ENCODE assay signal across 9 cellular contexts in genomic region chr12:56271031-56271430, GRCh38. TPM values are rescaled to one million over a fixed set of nuclear protein-coding genes. Genes with fewer than 3 reads are reported as not detected.
DNase-seq lines count a peak whose midpoint lies in the region; ATAC-seq and TF ChIP-seq lines count a peak whose summit lies in the region.
"Had no signal": no experiment of that assay in that cellular context is flagged by ENCODE, and none has a peak within 500 bp of the region (broad histone marks: within the 10 kb centered on the region; RNA-seq: fewer than 3 reads in every experiment).

No MANE protein-coding gene starts in this region.

- intact Hi-C loops in right lobe of liver (cut with DNase I): no loop called here

- WGBS in right lobe of liver (ENCODE audit: insufficient coverage, low coverage, low lambda C conversion rate, missing lambda C conversion rate): 0% methylated on average over 1 of the region's 1 CpG

- no peaks in the 10 kb centered on the region for H3K27me3 ChIP-seq in right lobe of liver

- H3K9me3 ChIP-seq in right lobe of liver: no peaks in the 10 kb centered on the region

- no peak for ATAC-seq in right lobe of liver
- ATAC-seq in GM21423 (IDR thresholded peaks at IDR 0.05; ENCODE audit: unreplicated experiment): no peak
- ATAC-seq in left lobe of liver: no peak

- DNase-seq in Caki2 (ENCODE audit: low read depth) (peak; percentile 43), HT-29 (ENCODE audit: low spot score) (peak; percentile 37), astrocyte of the cerebellum (ENCODE audit: low read depth) (no peak), right lobe of liver (no peak), GDM1 (lab: John Stamatoyannopoulos, UW) (no peak), NCI-H1092 treated with DMSO at 0.1 percent for 48 hours (lab: John Stamatoyannopoulos, UW) (no peak), left lobe of liver (ENCODE audit: low spot score) (no peak)
- DNase-seq: activated naive CD4-positive, alpha-beta T cell treated with anti-CD3 and anti-CD28 coated beads for 36 hours had no signal

- no peak overlapping the region for H3K27ac ChIP-seq in right lobe of liver

- peaks cover 0 to 45% (median 5%) of the 10 kb centered on the region in 4 donors for H3K4me1 ChIP-seq in right lobe of liver

- H3K36me3 ChIP-seq in right lobe of liver: peaks cover 4 to 50% (median 21%) of the 10 kb centered on the region in 4 donors

- TF ChIP-seq CTCF in astrocyte of the cerebellum (IDR thresholded peaks at IDR 0.05; ENCODE audit: low read depth, low read length, missing control alignments) (peak; percentile 70), right lobe of liver (IDR thresholded peaks at IDR 0.05) (peak in 3 of 4 donors; percentile 31 to 41 (median 38))

- no peak for TF ChIP-seq POLR2A in right lobe of liver (IDR thresholded peaks at IDR 0.05)

- in situ Hi-C loops in Caki2 (cut with HindIII; ENCODE audit: low pct_unique_long_range_greater_than_20kb, low sequenced_read_pairs) (no loop called here), astrocyte of the cerebellum (cut with HindIII; ENCODE audit: low sequenced_read_pairs) (no loop called here)

- H3K4me3 ChIP-seq in astrocyte of the cerebellum (ENCODE audit: low read depth, low read length) (no peak overlapping the region), right lobe of liver (no peak overlapping the region)

RNA-seq across cellular contexts. Expression of gene COQ10A, which starts 4.3 kb away (rescaled TPM):
- total RNA-seq in Caki2 (2014; rRNA removed; shearing (Covaris generic); ENCODE audit: low replicate concordance): 21.7 and 25.1 TPM in 2 replicates
- 8.6 and 20.8 TPM in 2 replicates for total RNA-seq in HT-29 (2014; rRNA removed; shearing (Covaris generic))
- total RNA-seq in right lobe of liver (10 to 100 TPM in 3 of 6 experiments, 1 to 10 TPM in 3; 5.5 to 25.1 (median 13.0) TPM), left lobe of liver (24.8 TPM)

RNA-seq across cellular contexts. Expression of gene ANKRD52, which starts 12.8 kb away (rescaled TPM):
- total RNA-seq in Caki2 (2014; rRNA removed; shearing (Covaris generic); ENCODE audit: low replicate concordance): 15.1 and 15.7 TPM in 2 replicates
- total RNA-seq in HT-29 (2014; rRNA removed; shearing (Covaris generic)): 8.1 and 13.4 TPM in 2 replicates
- total RNA-seq in right lobe of liver: 10 to 100 TPM; 10.6 to 16.1 (median 12.2) TPM
- 12.9 TPM for total RNA-seq in left lobe of liver

RNA-seq across cellular contexts. Expression of gene CS, which starts 29.1 kb away (rescaled TPM):
- total RNA-seq in Caki2 (2014; rRNA removed; shearing (Covaris generic); ENCODE audit: low replicate concordance): 73.6 and 84.6 TPM in 2 replicates
- total RNA-seq in HT-29 (2014; rRNA removed; shearing (Covaris generic)): 139 and 154 TPM in 2 replicates
- total RNA-seq in right lobe of liver (100 to 1,000 TPM in 1 of 6 experiments, 10 to 100 TPM in 5; 45.6 to 109 (median 61.2) TPM), left lobe of liver (67.4 TPM)

RNA-seq across cellular contexts. Expression of gene SLC39A5, which starts 41.2 kb away (rescaled TPM):
- total RNA-seq in Caki2 (2014; rRNA removed; shearing (Covaris generic); ENCODE audit: low replicate concordance): not detected in 2 replicates
- 8.6 and 10.7 TPM in 2 replicates for total RNA-seq in HT-29 (2014; rRNA removed; shearing (Covaris generic))
- total RNA-seq in right lobe of liver (100 to 1,000 TPM in 3 of 6 experiments, 10 to 100 TPM in 3; 39.7 to 209 (median 110) TPM), left lobe of liver (227 TPM)

RNA-seq across cellular contexts. Expression of gene CNPY2, which starts 44.8 kb away (rescaled TPM):
- total RNA-seq in Caki2 (2014; rRNA removed; shearing (Covaris generic); ENCODE audit: low replicate concordance): 244 and 346 TPM in 2 replicates
- total RNA-seq in HT-29 (2014; rRNA removed; shearing (Covaris generic)): 129 and 152 TPM in 2 replicates
- 10 to 100 TPM; 63.7 to 93.7 (median 76.5) TPM for total RNA-seq in right lobe of liver
- total RNA-seq in left lobe of liver: 93.3 TPM

Comparison
In these comparisons a context has a peak if more than half of its experiments do, and no peak if none do; other contexts are left out.
1. DNase-seq: peak in Caki2 (single experiment) and HT-29 (single experiment); none in astrocyte of the cerebellum (single experiment), right lobe of liver (0 of 3), GDM1 (single experiment), NCI-H1092 treated with DMSO at 0.1 percent for 48 hours (single experiment) and left lobe of liver (single experiment).